10 cellular contexts compared by ENCODE assay signal in the genomic region with DNA sequence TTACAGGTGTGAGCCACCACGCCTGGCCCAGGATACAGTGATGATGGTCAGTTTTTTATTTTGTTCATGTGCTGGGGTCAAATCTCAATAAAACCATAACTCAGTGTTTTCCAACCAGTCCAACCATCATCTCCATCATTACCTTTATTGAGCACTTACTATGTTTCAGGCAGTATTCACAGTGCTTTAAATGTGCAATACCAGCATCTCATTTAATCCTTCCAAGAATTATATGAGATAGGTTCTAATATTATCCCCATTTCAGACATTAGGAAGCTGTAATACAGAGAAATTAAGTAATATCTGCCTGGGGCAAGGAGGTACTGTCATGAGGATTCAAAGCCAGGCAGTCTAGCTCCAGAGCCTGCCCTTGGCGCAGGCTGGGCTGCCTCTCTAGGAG.
"Had no signal": no experiment of that assay in that cellular context is flagged by ENCODE, and none has a peak within 500 bp of the region (broad histone marks: within the 10 kb centered on the region; RNA-seq: fewer than 3 reads in every experiment).

No MANE protein-coding gene starts in this region.

- H3K4me3 ChIP-seq: GM23248 had no signal

- DNase-seq: GM23248, GOT3, H9, HCEC 1CT, HFFc6, KBM-7 had no signal

- ATAC-seq: HepG2 had no signal

- H3K27me3 Mint-ChIP-seq: IgD-negative memory B cell had no signal

- H3K27ac ChIP-seq: GM23248, HL-60, KMS-11 had no signal

- H3K4me1 Mint-ChIP-seq: IgD-negative memory B cell had no signal

- H3K27ac Mint-ChIP-seq: HFFc6, IgD-negative memory B cell had no signal

- H3K9me3 Mint-ChIP-seq: H9, IgD-negative memory B cell had no signal

- H3K4me3 Mint-ChIP-seq: H9, HFFc6, IgD-negative memory B cell had no signal

- H3K36me3 Mint-ChIP-seq: IgD-negative memory B cell had no signal
